In genomic region chr17:29579866-29580771, GRCh38 we compare ENCODE assay signal across 8 cellular contexts. TPM values are rescaled to one million over a fixed set of nuclear protein-coding genes. Genes with fewer than 3 reads are reported as not detected.
DNase-seq lines count a peak whose midpoint lies in the region; ATAC-seq and TF ChIP-seq lines count a peak whose summit lies in the region.

No MANE protein-coding gene starts in this region.

- WGBS in right lobe of liver (ENCODE audit: insufficient coverage, low coverage, low lambda C conversion rate, missing lambda C conversion rate) = 91% methylated on average over 4 of the region's 15 CpGs

- H3K27ac Mint-ChIP-seq in activated CD4-positive, alpha-beta T cell treated with anti-CD3 and anti-CD28 coated beads, Interleukin-2, amount 10 ng/mL, durations not matched to agents 7 days and 5 days = peak overlapping the region; percentile 84

- H3K4me1 Mint-ChIP-seq in activated CD4-positive, alpha-beta T cell treated with anti-CD3 and anti-CD28 coated beads, Interleukin-2, amount 10 ng/mL, durations not matched to agents 7 days and 5 days = peaks cover 37% of the 10 kb centered on the region

- CTCF ChIA-PET in activated CD4-positive, alpha-beta T cell treated with anti-CD3 and anti-CD28 coated beads, Interleukin-2, amount 10 ng/mL, durations not matched to agents 7 days and 5 days (lab: Charles Lee) = interaction anchor here (0.7 to 8.6 kb wide), 12 partner anchors 7 to 210 kb away, joined by 3 to 77 read pairs (median 7); partner anchors contain the start of genes ABHD15, ANKRD13B, CORO6 and TP53I13

- H3K4me3 ChIP-seq in right lobe of liver = no peak overlapping the region

- no peaks in the 10 kb centered on the region for H3K27me3 Mint-ChIP-seq in activated CD4-positive, alpha-beta T cell treated with anti-CD3 and anti-CD28 coated beads, Interleukin-2, amount 10 ng/mL, durations not matched to agents 7 days and 5 days

- H3K27ac ChIP-seq in cingulate gyrus (ENCODE audit: low read depth, low read length) (peak overlapping the region; percentile 60), right lobe of liver (no peak overlapping the region)

- POLR2A ChIA-PET in activated CD4-positive, alpha-beta T cell treated with anti-CD3 and anti-CD28 coated beads, Interleukin-2, amount 10 ng/mL, durations not matched to agents 7 days and 5 days (lab: Charles Lee) = no interaction called here

- H3K4me1 ChIP-seq in right lobe of liver = peaks cover 0 to 3% (median under 1%) of the 10 kb centered on the region in 4 donors

- H3K36me3 ChIP-seq in right lobe of liver = peaks cover 0 to 18% (median 0%) of the 10 kb centered on the region in 4 donors

- peaks cover 36% of the 10 kb centered on the region for H3K36me3 Mint-ChIP-seq in activated CD4-positive, alpha-beta T cell treated with anti-CD3 and anti-CD28 coated beads, Interleukin-2, amount 10 ng/mL, durations not matched to agents 7 days and 5 days (ENCODE audit: low read depth)

- intact Hi-C loops in right lobe of liver (cut with DNase I) = no loop called here

- peak; percentile 82 for ATAC-seq in GM18858 (IDR thresholded peaks at IDR 0.05; ENCODE audit: unreplicated experiment)
- peak; percentile 83 for ATAC-seq in HG03280 (IDR thresholded peaks at IDR 0.05; ENCODE audit: unreplicated experiment)
- ATAC-seq in right lobe of liver = peak; percentile 85 to 92 (median 86)

- no peaks in the 10 kb centered on the region for H3K9me3 ChIP-seq in right lobe of liver

- DNase-seq in AG08396 (ENCODE audit: low spot score) (peak; percentile 92), NCI-H524 treated with DMSO at 0.1 percent for 48 hours (lab: John Stamatoyannopoulos, UW) (peak; percentile 50), right lobe of liver (peak; percentile 83 to 85 (median 84))
- DNase-seq in activated CD4-positive, alpha-beta T cell treated with anti-CD3 and anti-CD28 coated beads, Interleukin-2, amount 10 ng/mL, durations not matched to agents 7 days and 5 days = peak; percentile 92
- peak; percentile 85 for DNase-seq in stimulated activated CD8-positive, alpha-beta memory T cell treated with anti-CD3 and anti-CD28 coated beads, Interleukin-15, amount 100 ng/mL, for 1 hour (ENCODE audit: low read depth)

- TF ChIP-seq POLR2A in right lobe of liver (IDR thresholded peaks at IDR 0.05) = no peak

- no peaks in the 10 kb centered on the region for H3K9me3 Mint-ChIP-seq in activated CD4-positive, alpha-beta T cell treated with anti-CD3 and anti-CD28 coated beads, Interleukin-2, amount 10 ng/mL, durations not matched to agents 7 days and 5 days

- TF ChIP-seq CTCF in right lobe of liver (IDR thresholded peaks at IDR 0.05) = peak; percentile 87 to 97 (median 92)

- H3K4me3 Mint-ChIP-seq in activated CD4-positive, alpha-beta T cell treated with anti-CD3 and anti-CD28 coated beads, Interleukin-2, amount 10 ng/mL, durations not matched to agents 7 days and 5 days = no peak overlapping the region

- no peaks in the 10 kb centered on the region for H3K27me3 ChIP-seq in right lobe of liver

RNA-seq across cellular contexts. Expression of gene GIT1, which starts 9.3 kb away (rescaled TPM):
- 100 to 1,000 TPM; 107 TPM for total RNA-seq in activated CD4-positive, alpha-beta T cell treated with anti-CD3 and anti-CD28 coated beads, Interleukin-2, amount 10 ng/mL, durations not matched to agents 7 days and 5 days
- total RNA-seq in right lobe of liver = 10 to 100 TPM in 2 of 6 experiments, 1 to 10 TPM in 4; 7.1 to 15.9 (median 8.7) TPM

RNA-seq across cellular contexts. Expression of gene TP53I13, which starts 11.6 kb away (rescaled TPM):
- total RNA-seq in activated CD4-positive, alpha-beta T cell treated with anti-CD3 and anti-CD28 coated beads, Interleukin-2, amount 10 ng/mL, durations not matched to agents 7 days and 5 days = 10 to 100 TPM; 71.4 to 75.0 TPM
- 10 to 100 TPM; 16.8 to 52.4 (median 38.4) TPM for total RNA-seq in right lobe of liver

RNA-seq across cellular contexts. Expression of gene ANKRD13B, which starts 12.8 kb away (rescaled TPM):
- total RNA-seq in activated CD4-positive, alpha-beta T cell treated with anti-CD3 and anti-CD28 coated beads, Interleukin-2, amount 10 ng/mL, durations not matched to agents 7 days and 5 days = 10 to 100 TPM; 12.3 to 12.8 TPM
- total RNA-seq in right lobe of liver = 1 to 10 TPM in 1 of 6 experiments, under 1 TPM in 5; 0.37 to 1.6 (median 0.88) TPM

RNA-seq across cellular contexts. Expression of gene ABHD15, which starts 13.3 kb away (rescaled TPM):
- total RNA-seq in activated CD4-positive, alpha-beta T cell treated with anti-CD3 and anti-CD28 coated beads, Interleukin-2, amount 10 ng/mL, durations not matched to agents 7 days and 5 days = 10 to 100 TPM; 16.9 to 18.0 TPM
- total RNA-seq in right lobe of liver = 10 to 100 TPM in 5 of 6 experiments, 1 to 10 TPM in 1; 7.8 to 27.1 (median 13.7) TPM

RNA-seq across cellular contexts. Expression of gene CORO6, which starts 42.6 kb away (rescaled TPM):
- total RNA-seq in activated CD4-positive, alpha-beta T cell treated with anti-CD3 and anti-CD28 coated beads, Interleukin-2, amount 10 ng/mL, durations not matched to agents 7 days and 5 days = 1 to 10 TPM; 2.4 to 3.1 TPM
- 1 to 10 TPM in 2 of 6 experiments, under 1 TPM in 4; 0.37 to 5.1 (median 0.81) TPM for total RNA-seq in right lobe of liver

Comparison
In these comparisons a context has a peak if more than half of its experiments do, and no peak if none do; other contexts are left out.
1. RNA of gene GIT1, which starts 9.3 kb away (total RNA-seq): 107 TPM in activated CD4-positive, alpha-beta T cell treated with anti-CD3 and anti-CD28 coated beads, Interleukin-2, amount 10 ng/mL, durations not matched to agents 7 days and 5 days; 7.1 to 15.9 TPM in right lobe of liver; every median in the first group is over 4 times any median in the second.
2. RNA of gene ANKRD13B, which starts 12.8 kb away (total RNA-seq): 12.3 to 12.8 TPM in activated CD4-positive, alpha-beta T cell treated with anti-CD3 and anti-CD28 coated beads, Interleukin-2, amount 10 ng/mL, durations not matched to agents 7 days and 5 days; 0.37 to 1.6 TPM in right lobe of liver; every median in the first group is over 4 times any median in the second.
3. Peak in every context shown above with its lines, with median percentiles within 50 percentile points of each other: DNase-seq and ATAC-seq.